In the genomic region with DNA sequence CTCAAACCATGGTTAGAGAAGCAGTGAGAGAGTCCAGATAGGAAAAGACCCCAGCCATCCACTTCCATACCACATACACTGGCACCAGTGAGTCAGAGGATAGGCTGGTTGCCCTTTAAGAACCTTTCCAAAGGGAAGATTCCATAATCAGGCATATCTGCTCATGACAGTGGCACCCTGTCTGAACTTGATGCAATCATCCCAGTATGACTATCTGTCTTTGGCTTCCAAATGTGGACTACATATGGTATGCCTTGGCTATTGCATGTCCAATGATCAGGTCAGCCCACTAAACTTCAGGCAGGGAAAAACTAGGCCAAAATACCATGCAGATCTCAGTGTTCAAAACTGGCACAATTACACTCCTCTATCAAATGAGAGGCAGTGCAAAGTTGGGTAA, we compare ENCODE assay signal across 13 cellular contexts. TPM values are rescaled to one million over a fixed set of nuclear protein-coding genes. Genes with fewer than 3 reads are reported as not detected.
DNase-seq lines count a peak whose midpoint lies in the region; TF ChIP-seq lines count a peak whose summit lies in the region.
"Had no signal": no experiment of that assay in that cellular context is flagged by ENCODE, and none has a peak within 500 bp of the region (broad histone marks: within the 10 kb centered on the region; RNA-seq: fewer than 3 reads in every experiment).

No MANE protein-coding gene starts in this region.

- peak; percentile 77 for DNase-seq in GM03348 (ENCODE audit: low spot score)
- DNase-seq in adipocyte (ENCODE audit: low read depth), result peak; percentile 17
- peak; percentile 57 for DNase-seq in hepatic stellate cell (ENCODE audit: low spot score)
- DNase-seq in smooth muscle cell (lab: John Stamatoyannopoulos, UW; ENCODE audit: unreplicated experiment), result no peak
- DNase-seq in activated T-cell treated with anti-CD3 and anti-CD28 coated beads, Interleukin-2, amount 50 U/mL, for 48 hours, result no peak
- DNase-seq in putamen (ENCODE audit: low spot score), result no peak
- DNase-seq in effector CD8-positive, alpha-beta T cell (lab: John Stamatoyannopoulos, UW), result no peak
- DNase-seq in NCI-H1930 (lab: John Stamatoyannopoulos, UW), result no peak
- DNase-seq: activated CD4-positive, alpha-beta T cell treated with anti-CD3 and anti-CD28 coated beads, Interleukin-2, amount 10 ng/mL, durations not matched to agents 7 days and 5 days; activated naive CD8-positive, alpha-beta T cell treated with anti-CD3 and anti-CD28 coated beads, Interleukin-2, amount 10 ng/mL, durations not matched to agents 7 days and 5 days had no signal

- H3K27ac ChIP-seq in smooth muscle cell (ENCODE audit: low read depth), result no peak overlapping the region
- H3K27ac ChIP-seq: epithelial cell of prostate, KMS-11, SJSA1 had no signal

- H3K79me2 ChIP-seq in smooth muscle cell (ENCODE audit: low read depth), result no peaks in the 10 kb centered on the region

- H3K4me1 ChIP-seq in adipocyte (ENCODE audit: control insufficient read depth, insufficient read depth, low read length) (peaks cover 40% of the 10 kb centered on the region), smooth muscle cell (ENCODE audit: low read depth) (peaks cover 13% of the 10 kb centered on the region)
- H3K4me1 ChIP-seq: SJSA1 had no signal

- no peak overlapping the region for H3K4me2 ChIP-seq in smooth muscle cell
- H3K4me2 ChIP-seq: KMS-11 had no signal

- H3K27me3 ChIP-seq in adipocyte (replicated peaks; ENCODE audit: control insufficient read depth, insufficient read depth, low read length), result no peaks in the 10 kb centered on the region
- no peaks in the 10 kb centered on the region for H3K27me3 ChIP-seq in smooth muscle cell (ENCODE audit: low read depth)
- H3K27me3 ChIP-seq: SJSA1 had no signal

- H2AFZ ChIP-seq in smooth muscle cell (ENCODE audit: low read depth), result peak overlapping the region; percentile 16

- no peaks in the 10 kb centered on the region for H4K20me1 ChIP-seq in smooth muscle cell (ENCODE audit: low read depth)

- no peaks in the 10 kb centered on the region for H3F3A ChIP-seq in smooth muscle cell (ENCODE audit: low read depth)

- peak overlapping the region; percentile 89 for H3K9ac ChIP-seq in adipocyte (ENCODE audit: low read length)
- H3K9ac ChIP-seq in smooth muscle cell (ENCODE audit: low read depth), result no peak overlapping the region
- H3K9ac ChIP-seq: KMS-11 had no signal

- no peak for TF ChIP-seq CTCF in smooth muscle cell (IDR thresholded peaks at IDR 0.05; ENCODE audit: borderline replicate concordance, insufficient read depth, poor library complexity, severe bottlenecking)

- H3K4me3 ChIP-seq in adipocyte (ENCODE audit: low read length) (peak overlapping the region; percentile 55), smooth muscle cell (no peak overlapping the region)
- H3K4me3 ChIP-seq: SJSA1 had no signal

- no peaks in the 10 kb centered on the region for H3K36me3 ChIP-seq in adipocyte (ENCODE audit: control insufficient read depth, insufficient read depth, low read length, severe bottlenecking)
- H3K36me3 ChIP-seq in smooth muscle cell (ENCODE audit: low read depth), result no peaks in the 10 kb centered on the region
- H3K36me3 ChIP-seq: SJSA1 had no signal

- H3K9me3 ChIP-seq in adipocyte (ENCODE audit: control insufficient read depth, low read length) (no peaks in the 10 kb centered on the region), smooth muscle cell (replicated peaks; ENCODE audit: low read depth) (no peaks in the 10 kb centered on the region)
- H3K9me3 ChIP-seq: SJSA1 had no signal

RNA-seq across cellular contexts. Expression of gene NPR1, which starts 20.6 kb away (rescaled TPM):
- total RNA-seq in smooth muscle cell, result 0.09 and 0.54 TPM in 2 replicates
- 0.24 and 0.40 TPM in 2 replicates for polyA plus RNA-seq in smooth muscle cell
- total RNA-seq: activated CD4-positive, alpha-beta T cell treated with anti-CD3 and anti-CD28 coated beads, Interleukin-2, amount 10 ng/mL, durations not matched to agents 7 days and 5 days; activated naive CD8-positive, alpha-beta T cell treated with anti-CD3 and anti-CD28 coated beads, Interleukin-2, amount 10 ng/mL, durations not matched to agents 7 days and 5 days had no signal

RNA-seq across cellular contexts. Expression of gene ILF2, which starts 28.3 kb away (rescaled TPM):
- 201 and 206 TPM in 2 replicates for total RNA-seq in smooth muscle cell
- polyA plus RNA-seq in smooth muscle cell, result 194 and 241 TPM in 2 replicates

RNA-seq across cellular contexts. Expression of gene INTS3, which starts 28.7 kb away (rescaled TPM):
- 33.6 and 34.8 TPM in 2 replicates for total RNA-seq in smooth muscle cell
- polyA plus RNA-seq in smooth muscle cell, result 22.3 and 27.6 TPM in 2 replicates

RNA-seq across cellular contexts. Expression of gene SNAPIN, which starts 40.6 kb away (rescaled TPM):
- total RNA-seq in smooth muscle cell, result 37.6 and 65.5 TPM in 2 replicates
- polyA plus RNA-seq in smooth muscle cell, result 48.1 and 52.0 TPM in 2 replicates

Comparison
In these comparisons a context has a peak if more than half of its experiments do, and no peak if none do; other contexts are left out.
1. DNase-seq: peak in GM03348 (single experiment), adipocyte (single experiment) and hepatic stellate cell (single experiment); none in smooth muscle cell (single experiment), activated T-cell treated with anti-CD3 and anti-CD28 coated beads, Interleukin-2, amount 50 U/mL, for 48 hours (0 of 2), putamen (single experiment), effector CD8-positive, alpha-beta T cell (single experiment) and NCI-H1930 (0 of 2).